20 cellular contexts compared by ENCODE assay signal in the genomic region with DNA sequence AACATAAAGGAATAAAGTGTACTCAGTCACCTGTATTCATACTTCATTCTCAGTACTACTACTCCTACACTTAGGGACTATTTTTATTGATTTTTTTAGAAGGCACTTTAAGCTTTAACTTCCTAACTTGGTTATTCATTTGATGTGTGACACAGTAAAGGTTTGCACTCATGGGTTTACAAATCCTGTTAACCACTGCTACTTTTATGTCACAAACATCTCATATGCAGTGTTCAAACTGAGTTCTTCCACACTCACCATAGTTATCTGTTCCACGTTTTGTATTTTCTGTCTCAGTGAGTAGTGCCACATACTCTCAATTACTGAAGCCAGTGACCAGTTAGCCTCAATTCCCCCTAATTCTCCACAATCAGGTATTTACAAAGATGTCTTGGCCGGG.
"Had no signal": no experiment of that assay in that cellular context is flagged by ENCODE, and none has a peak within 500 bp of the region (broad histone marks: within the 10 kb centered on the region; RNA-seq: fewer than 3 reads in every experiment).

No MANE protein-coding gene starts in this region.

- ATAC-seq: effector memory CD8-positive, alpha-beta T cell; esophagus mucosa; gastrocnemius medialis; lower lobe of right lung; natural killer cell; pancreas; right lobe of liver; stimulated activated naive CD8-positive, alpha-beta T cell treated with anti-CD3 and anti-CD28 coated beads, Interleukin-15, amount 100 ng/mL, for 72 hours had no signal

- DNase-seq: cortex of kidney; effector memory CD8-positive, alpha-beta T cell; foreskin fibroblast; gastrocnemius medialis; head of caudate nucleus; left ventricle myocardium superior; lower lobe of right lung; natural killer cell; pancreas; retina; right lobe of liver; small intestine; stimulated activated CD4-positive, alpha-beta T cell treated with anti-CD3 and anti-CD28 coated beads, Interleukin-15, amount 100 ng/mL, for 24 hours; stimulated activated CD4-positive, alpha-beta T cell treated with anti-CD3 and anti-CD28 coated beads, Interleukin-2, amount 100 ng/mL, for 48 hours; stimulated activated naive CD4-positive, alpha-beta T cell; stimulated activated naive CD8-positive, alpha-beta T cell treated with anti-CD3 and anti-CD28 coated beads, Interleukin-15, amount 100 ng/mL, for 72 hours; transverse colon had no signal

- H3K27me3 Mint-ChIP-seq: effector memory CD8-positive, alpha-beta T cell; stimulated activated naive CD8-positive, alpha-beta T cell treated with anti-CD3 and anti-CD28 coated beads, Interleukin-15, amount 100 ng/mL, for 72 hours had no signal

- H3K9me3 ChIP-seq: gastrocnemius medialis, lower lobe of right lung, pancreas, right lobe of liver, suprapubic skin, transverse colon had no signal

- H3K27ac Mint-ChIP-seq: effector memory CD8-positive, alpha-beta T cell had no signal

- H3K9me3 Mint-ChIP-seq: effector memory CD8-positive, alpha-beta T cell; natural killer cell; stimulated activated naive CD8-positive, alpha-beta T cell treated with anti-CD3 and anti-CD28 coated beads, Interleukin-15, amount 100 ng/mL, for 72 hours had no signal

- H3K4me3 ChIP-seq: gastrocnemius medialis, lower lobe of right lung, pancreas, right lobe of liver, suprapubic skin, transverse colon had no signal

- H3K27ac ChIP-seq: epithelial cell of prostate, gastrocnemius medialis, lower lobe of right lung, pancreas, right lobe of liver, suprapubic skin, transverse colon had no signal

- H3K4me3 Mint-ChIP-seq: effector memory CD8-positive, alpha-beta T cell; natural killer cell; stimulated activated naive CD8-positive, alpha-beta T cell treated with anti-CD3 and anti-CD28 coated beads, Interleukin-15, amount 100 ng/mL, for 72 hours had no signal
